ENCODE assay signal across 8 cellular contexts in genomic region chr10:95430231-95430951, GRCh38.
DNase-seq lines count a peak whose midpoint lies in the region; ATAC-seq, FAIRE-seq and TF ChIP-seq lines count a peak whose summit lies in the region.

No MANE protein-coding gene starts in this region.

- H3K27me3 ChIP-seq in NT2/D1 (ENCODE audit: insufficient read depth, insufficient read length) (no peaks in the 10 kb centered on the region), fibroblast of lung (ENCODE audit: control insufficient read depth, insufficient read depth, low read length) (peaks cover 6% of the 10 kb centered on the region)

- no peak overlapping the region for H3K27ac ChIP-seq in fibroblast of lung (ENCODE audit: insufficient read depth, low read length)

- H3K4me2 ChIP-seq in fibroblast of lung (ENCODE audit: extremely low read depth, insufficient read depth, low read length), result no peak overlapping the region

- H3K4me3 ChIP-seq in NT2/D1 (ENCODE audit: insufficient read length, low read depth) (no peak overlapping the region), fibroblast of lung (replicated peaks in 1 of 4; ENCODE audit: control extremely low read depth in 1 of 4, insufficient read depth in 1 of 4, low read depth in 3 of 4, low read length in 4 of 4) (no peak overlapping the region)

- ATAC-seq in HG03159 (IDR thresholded peaks at IDR 0.05; ENCODE audit: unreplicated experiment), result peak; percentile 89

- H3K36me3 ChIP-seq in NT2/D1 (ENCODE audit: insufficient read depth, insufficient read length, low read length) (peaks cover 4% of the 10 kb centered on the region), fibroblast of lung (ENCODE audit: control insufficient read depth, insufficient read depth, low read length) (no peaks in the 10 kb centered on the region)

- H3K9me3 ChIP-seq in NT2/D1 (ENCODE audit: insufficient read depth, low read length) (no peaks in the 10 kb centered on the region), fibroblast of lung (ENCODE audit: control insufficient read depth, insufficient read depth, low read depth, low read length) (no peaks in the 10 kb centered on the region)

- DNase-seq in D341Med (ENCODE audit: low spot score), result peak; percentile 73
- peak; percentile 69 for DNase-seq in GM19239 (ENCODE audit: insufficient read length, low spot score)
- peak; percentile 43 for DNase-seq in NT2/D1 (ENCODE audit: low read depth, low spot score)
- DNase-seq in activated T-cell treated with anti-CD3 and anti-CD28 coated beads for 48 hours (ENCODE audit: low read depth), result peak; percentile 28
- peak; percentile 45 to 62 for DNase-seq in fibroblast of lung (ENCODE audit: low read depth in 2 of 2)
- peak; percentile 17 for DNase-seq in non-pigmented ciliary epithelial cell (ENCODE audit: low read depth)
- DNase-seq in mesenteric fat pad (ENCODE audit: low spot score), result no peak

- no peak overlapping the region for H2AFZ ChIP-seq in fibroblast of lung (ENCODE audit: low read length)

- peak; percentile 99 for FAIRE-seq in GM19239 (lab: Jason Lieb, UNC)

- no peaks in the 10 kb centered on the region for H4K20me1 ChIP-seq in fibroblast of lung (ENCODE audit: control insufficient read depth, extremely low read depth, insufficient read depth, low read length)

- H3K4me1 ChIP-seq in NT2/D1 (ENCODE audit: insufficient read depth, insufficient read length), result no peaks in the 10 kb centered on the region
- no peaks in the 10 kb centered on the region for H3K4me1 ChIP-seq in fibroblast of lung (ENCODE audit: control insufficient read depth, extremely low read depth, insufficient read depth, low read length)

- H3K9ac ChIP-seq in NT2/D1 (ENCODE audit: insufficient read length, low read depth) (no peak overlapping the region), fibroblast of lung (ENCODE audit: insufficient read depth, low read length) (no peak overlapping the region)

- H3K79me2 ChIP-seq in fibroblast of lung (ENCODE audit: control insufficient read depth, insufficient read depth, low read length), result no peaks in the 10 kb centered on the region

- TF ChIP-seq CTCF in fibroblast of lung (conservative IDR thresholded peaks at IDR 0.05 in 1 of 2, IDR thresholded peaks at IDR 0.05 in 1 of 2; ENCODE audit: low read depth in 1 of 2, low read length in 2 of 2), result peak; percentile 91 to 93
